Comparison of ENCODE assay signal across 18 cellular contexts in genomic region chr5:43567967-43568366, GRCh38. TPM values are rescaled to one million over a fixed set of nuclear protein-coding genes. Genes with fewer than 3 reads are reported as not detected.
DNase-seq lines count a peak whose midpoint lies in the region; ATAC-seq and TF ChIP-seq lines count a peak whose summit lies in the region.
"Had no signal": no experiment of that assay in that cellular context is flagged by ENCODE, and none has a peak within 500 bp of the region (broad histone marks: within the 10 kb centered on the region; RNA-seq: fewer than 3 reads in every experiment).

No MANE protein-coding gene starts in this region.

- H3K27me3 Mint-ChIP-seq in brain (peaks cover 3% of the 10 kb centered on the region), Calu3 (ENCODE audit: unreplicated experiment) (no peaks in the 10 kb centered on the region)

- TF ChIP-seq CTCF in brain (conservative IDR thresholded peaks at IDR 0.05) (no peak), Calu3 (IDR thresholded peaks at IDR 0.05; ENCODE audit: unreplicated experiment) (no peak)

- no peak for DNase-seq in Calu3
- no peak for DNase-seq in NCI-H69 (lab: John Stamatoyannopoulos, UW)
- no peak for DNase-seq in NCI-H1436 (lab: John Stamatoyannopoulos, UW)
- DNase-seq: C1 segment of cervical spinal cord; DND-41; GOT3; MG63; NCI-H1092; NCI-H1694 treated with DMSO at 0.1 percent for 48 hours; NK-92 treated with Interleukin-12 subunit alpha and Interleukin-12 subunit beta, amount 100 ng/mL, for 24 hours; OCI-M1; SIG-M5 had no signal

- H3K9me3 Mint-ChIP-seq in brain (no peaks in the 10 kb centered on the region), Calu3 (ENCODE audit: low read depth, unreplicated experiment) (no peaks in the 10 kb centered on the region)
- H3K9me3 Mint-ChIP-seq: T-helper 1 cell treated with Interleukin-12 subunit alpha and Interleukin-12 subunit beta and Interleukin-4 antibody, amounts not matched to agents 30 μg/mL and 1 μg/mL, for 36 hours had no signal

- H3K27ac Mint-ChIP-seq in brain (peak overlapping the region in 3 of 5 experiments; percentile 19 to 81 (median 28)), Calu3 (ENCODE audit: unreplicated experiment) (no peak overlapping the region)
- H3K27ac Mint-ChIP-seq: T-helper 1 cell treated with Interleukin-12 subunit alpha and Interleukin-12 subunit beta and Interleukin-4 antibody, amounts not matched to agents 30 μg/mL and 1 μg/mL, for 36 hours had no signal

- CTCF ChIA-PET in Calu3 (lab: Charles Lee): no interaction called here

- BruUV-seq in Calu3 (replicated peaks; lab: Mats Ljungman, UMichigan): no TSS peak

- ATAC-seq in GM18502 (IDR thresholded peaks at IDR 0.05; ENCODE audit: poor library complexity, unreplicated experiment): peak; percentile 52
- ATAC-seq in GM21576 (IDR thresholded peaks at IDR 0.05; ENCODE audit: unreplicated experiment): peak; percentile 43
- peak; percentile 58 for ATAC-seq in HG02870 (IDR thresholded peaks at IDR 0.05; ENCODE audit: unreplicated experiment)
- ATAC-seq: A549 had no signal

- H3K4me3 Mint-ChIP-seq in brain: no peak overlapping the region
- no peak overlapping the region for H3K4me3 Mint-ChIP-seq in Calu3 (ENCODE audit: low read depth, unreplicated experiment)
- H3K4me3 Mint-ChIP-seq: T-helper 1 cell treated with Interleukin-12 subunit alpha and Interleukin-12 subunit beta and Interleukin-4 antibody, amounts not matched to agents 30 μg/mL and 1 μg/mL, for 36 hours had no signal

- no peaks in the 10 kb centered on the region for H3K36me3 Mint-ChIP-seq in brain
- no peaks in the 10 kb centered on the region for H3K36me3 Mint-ChIP-seq in Calu3 (ENCODE audit: insufficient read depth, unreplicated experiment)

- H3K4me1 Mint-ChIP-seq in brain (peaks cover 4% of the 10 kb centered on the region), Calu3 (ENCODE audit: low read depth, unreplicated experiment) (no peaks in the 10 kb centered on the region)

- intact Hi-C loops in Calu3 (cut with micrococcal nuclease; ENCODE audit: unreplicated experiment): no loop called here

RNA-seq across cellular contexts. Expression of gene PAIP1, which starts 11.1 kb away (rescaled TPM):
- 64.7 TPM for polyA plus RNA-seq in brain (ENCODE audit: insufficient read depth, low read depth, low replicate concordance)
- 88.8 and 97.4 TPM in 2 replicates for total RNA-seq in Calu3 (2022)

RNA-seq across cellular contexts. Expression of gene NNT, which starts 35.0 kb away (rescaled TPM):
- polyA plus RNA-seq in brain (ENCODE audit: insufficient read depth, low read depth, low replicate concordance): 52.6 TPM
- total RNA-seq in Calu3 (2022): 61.7 and 72.4 TPM in 2 replicates

RNA-seq across cellular contexts. Expression of gene C5orf34, which starts 53.0 kb away (rescaled TPM):
- polyA plus RNA-seq in brain (ENCODE audit: insufficient read depth, low read depth, low replicate concordance): 3.8 TPM
- total RNA-seq in Calu3 (2022): 6.9 and 7.4 TPM in 2 replicates
